In genomic region chr5:72210913-72211670, GRCh38 we compare ENCODE assay signal across 9 cellular contexts.
DNase-seq lines count a peak whose midpoint lies in the region; ATAC-seq and TF ChIP-seq lines count a peak whose summit lies in the region.
"Had no signal": no experiment of that assay in that cellular context is flagged by ENCODE, and none has a peak within 500 bp of the region (broad histone marks: within the 10 kb centered on the region; RNA-seq: fewer than 3 reads in every experiment).

No MANE protein-coding gene starts in this region.

- intact Hi-C loops in left ventricle myocardium inferior (cut with micrococcal nuclease) (no loop called here), posterior vena cava (cut with DNase I) (no loop called here)

- H3K9me3 ChIP-seq in HEK293 (ENCODE audit: control insufficient read depth, insufficient read depth, low read depth, low read length) (no peaks in the 10 kb centered on the region), left ventricle myocardium inferior (replicated peaks) (no peaks in the 10 kb centered on the region)

- peak; percentile 86 for DNase-seq in astrocyte of the cerebellum (ENCODE audit: low read depth)
- peak; percentile 57 for DNase-seq in left ventricle myocardium inferior
- no peak for DNase-seq in posterior vena cava (ENCODE audit: low spot score)
- no peak for DNase-seq in hippocampal formation (lab: John Stamatoyannopoulos, UW)
- DNase-seq: KBM-7 had no signal

- no peaks in the 10 kb centered on the region for H3K27me3 ChIP-seq in left ventricle myocardium inferior (ENCODE audit: low read depth)

- H3K36me3 ChIP-seq in HEK293 (ENCODE audit: control insufficient read depth in 2 of 2, insufficient read depth in 1 of 2, low read length in 2 of 2) (peaks cover 0 to 16% of the 10 kb centered on the region in 2 experiments; a peak in 2 of 3 replicates), left ventricle myocardium inferior (peaks cover 12% of the 10 kb centered on the region)

- in situ Hi-C loops in astrocyte of the cerebellum (cut with HindIII; ENCODE audit: low sequenced_read_pairs) = no loop called here

- ATAC-seq in GM21619 (IDR thresholded peaks at IDR 0.05; ENCODE audit: unreplicated experiment) (no peak), GM19452 (IDR thresholded peaks at IDR 0.05; ENCODE audit: unreplicated experiment) (no peak)

- H3K4me3 ChIP-seq in HEK293 (ENCODE audit: low read depth, low read length) = no peak overlapping the region
- no peak overlapping the region for H3K4me3 ChIP-seq in astrocyte of the cerebellum (ENCODE audit: low read depth, low read length)
- H3K4me3 ChIP-seq in left ventricle myocardium inferior = peak overlapping the region; percentile 23
- H3K4me3 ChIP-seq in skin epidermis = no peak overlapping the region

- peaks cover 18% of the 10 kb centered on the region for H3K4me1 ChIP-seq in HEK293 (ENCODE audit: control insufficient read depth, insufficient read depth, low read length)
- H3K4me1 ChIP-seq in left ventricle myocardium inferior = peaks cover 40% of the 10 kb centered on the region

- no peak overlapping the region for H3K27ac ChIP-seq in HEK293 (ENCODE audit: extremely low read depth, low read depth, low read length)
- peak overlapping the region; percentile 77 for H3K27ac ChIP-seq in left ventricle myocardium inferior (replicated peaks)
- H3K27ac ChIP-seq in skin epidermis = peak overlapping the region in 19 of 21 experiments; percentile 13 to 80 (median 47)

- TF ChIP-seq CTCF in HEK293 (tag by site-specific recombination; IDR thresholded peaks at IDR 0.05) = no peak
- no peak for TF ChIP-seq CTCF in astrocyte of the cerebellum (IDR thresholded peaks at IDR 0.05; ENCODE audit: low read depth, low read length, missing control alignments)
- TF ChIP-seq CTCF in left ventricle myocardium inferior (IDR thresholded peaks at IDR 0.05; ENCODE audit: borderline replicate concordance) = no peak

- CTCF ChIA-PET in HEK293 (lab: Yijun Ruan, JAX) = no interaction called here

- POLR2A ChIA-PET in HEK293 (lab: Yijun Ruan, JAX) = interaction anchor here (0.6 kb wide), 1 partner anchor 72 kb away, joined by 3 read pairs; no protein-coding TSS in a partner anchor

TF ChIP-seq in HEK293, 187 proteins besides CTCF, POLR2A, EP300 and RAD21:
- TF ChIP-seq PRDM10 (tag by site-specific recombination; IDR thresholded peaks at IDR 0.05) (peak; percentile 26; the same call in 1 of the 2 replicates), ZBTB48 (tag by site-specific recombination; IDR thresholded peaks at IDR 0.05) (peak; percentile 55; the same call in 1 of the 2 replicates), ZNF549 (tag by site-specific recombination; IDR thresholded peaks at IDR 0.05) (no peak)

Comparison
In these comparisons a context has a peak if more than half of its experiments do, and no peak if none do; other contexts are left out.
1. DNase-seq: peak in astrocyte of the cerebellum (single experiment) and left ventricle myocardium inferior (single experiment); none in posterior vena cava (single experiment) and hippocampal formation (0 of 2).